ENCODE assay signal across 26 cellular contexts in genomic region chr15:27231811-27232210, GRCh38.
"Had no signal": no experiment of that assay in that cellular context is flagged by ENCODE, and none has a peak within 500 bp of the region (broad histone marks: within the 10 kb centered on the region; RNA-seq: fewer than 3 reads in every experiment).

No MANE protein-coding gene starts in this region.

- DNase-seq: colonic mucosa; cortex of kidney; dermis blood vessel endothelial cell; dorsolateral prefrontal cortex; effector CD4-positive, alpha-beta T cell; effector CD8-positive, alpha-beta T cell; effector memory CD4-positive, alpha-beta T cell; effector memory CD8-positive, alpha-beta T cell; endodermal cell; erythroblast; esophagus squamous epithelium; foreskin fibroblast; foreskin keratinocyte; foreskin melanocyte; gastrocnemius medialis; glutamatergic neuron; heart left ventricle; heart right ventricle had no signal

- FAIRE-seq: colon, endometrium, endothelial cell of umbilical vein had no signal

- ATAC-seq: effector memory CD8-positive, alpha-beta T cell; esophagus mucosa; foreskin keratinocyte; gastrocnemius medialis; gastroesophageal sphincter; heart left ventricle; heart right ventricle had no signal

- H3K27ac ChIP-seq: colonic mucosa, coronary artery, dorsolateral prefrontal cortex, epithelial cell of prostate, esophagus muscularis mucosa, esophagus squamous epithelium, foreskin keratinocyte, gastrocnemius medialis, gastroesophageal sphincter, heart left ventricle, heart right ventricle had no signal

- H3K4me1 ChIP-seq: colonic mucosa, esophagus muscularis mucosa, esophagus squamous epithelium, foreskin keratinocyte, gastrocnemius medialis, gastroesophageal sphincter had no signal

- H3K4me3 ChIP-seq: colonic mucosa, coronary artery, dorsolateral prefrontal cortex, esophagus muscularis mucosa, esophagus squamous epithelium, gastrocnemius medialis, gastroesophageal sphincter, heart left ventricle, heart right ventricle had no signal

- H3K36me3 ChIP-seq: colonic mucosa, esophagus muscularis mucosa, esophagus squamous epithelium, gastrocnemius medialis, gastroesophageal sphincter, heart left ventricle, heart right ventricle had no signal

- H3K9me3 ChIP-seq: colonic mucosa, esophagus squamous epithelium, gastrocnemius medialis, gastroesophageal sphincter had no signal

- H3K27me3 ChIP-seq: colonic mucosa, dorsolateral prefrontal cortex, esophagus muscularis mucosa, esophagus squamous epithelium, foreskin keratinocyte, gastrocnemius medialis, gastroesophageal sphincter, heart left ventricle, heart right ventricle had no signal
